ENCODE assay signal across 1 cellular context in genomic region chr22:39174498-39175120, GRCh38.
TF ChIP-seq lines count a peak whose summit lies in the region.

No MANE protein-coding gene starts in this region.

TF ChIP-seq in HepG2, 621 proteins besides CTCF, POLR2A, EP300 and RAD21 (continued from another document and continues in another):
- TF ChIP-seq, protein P1, sequence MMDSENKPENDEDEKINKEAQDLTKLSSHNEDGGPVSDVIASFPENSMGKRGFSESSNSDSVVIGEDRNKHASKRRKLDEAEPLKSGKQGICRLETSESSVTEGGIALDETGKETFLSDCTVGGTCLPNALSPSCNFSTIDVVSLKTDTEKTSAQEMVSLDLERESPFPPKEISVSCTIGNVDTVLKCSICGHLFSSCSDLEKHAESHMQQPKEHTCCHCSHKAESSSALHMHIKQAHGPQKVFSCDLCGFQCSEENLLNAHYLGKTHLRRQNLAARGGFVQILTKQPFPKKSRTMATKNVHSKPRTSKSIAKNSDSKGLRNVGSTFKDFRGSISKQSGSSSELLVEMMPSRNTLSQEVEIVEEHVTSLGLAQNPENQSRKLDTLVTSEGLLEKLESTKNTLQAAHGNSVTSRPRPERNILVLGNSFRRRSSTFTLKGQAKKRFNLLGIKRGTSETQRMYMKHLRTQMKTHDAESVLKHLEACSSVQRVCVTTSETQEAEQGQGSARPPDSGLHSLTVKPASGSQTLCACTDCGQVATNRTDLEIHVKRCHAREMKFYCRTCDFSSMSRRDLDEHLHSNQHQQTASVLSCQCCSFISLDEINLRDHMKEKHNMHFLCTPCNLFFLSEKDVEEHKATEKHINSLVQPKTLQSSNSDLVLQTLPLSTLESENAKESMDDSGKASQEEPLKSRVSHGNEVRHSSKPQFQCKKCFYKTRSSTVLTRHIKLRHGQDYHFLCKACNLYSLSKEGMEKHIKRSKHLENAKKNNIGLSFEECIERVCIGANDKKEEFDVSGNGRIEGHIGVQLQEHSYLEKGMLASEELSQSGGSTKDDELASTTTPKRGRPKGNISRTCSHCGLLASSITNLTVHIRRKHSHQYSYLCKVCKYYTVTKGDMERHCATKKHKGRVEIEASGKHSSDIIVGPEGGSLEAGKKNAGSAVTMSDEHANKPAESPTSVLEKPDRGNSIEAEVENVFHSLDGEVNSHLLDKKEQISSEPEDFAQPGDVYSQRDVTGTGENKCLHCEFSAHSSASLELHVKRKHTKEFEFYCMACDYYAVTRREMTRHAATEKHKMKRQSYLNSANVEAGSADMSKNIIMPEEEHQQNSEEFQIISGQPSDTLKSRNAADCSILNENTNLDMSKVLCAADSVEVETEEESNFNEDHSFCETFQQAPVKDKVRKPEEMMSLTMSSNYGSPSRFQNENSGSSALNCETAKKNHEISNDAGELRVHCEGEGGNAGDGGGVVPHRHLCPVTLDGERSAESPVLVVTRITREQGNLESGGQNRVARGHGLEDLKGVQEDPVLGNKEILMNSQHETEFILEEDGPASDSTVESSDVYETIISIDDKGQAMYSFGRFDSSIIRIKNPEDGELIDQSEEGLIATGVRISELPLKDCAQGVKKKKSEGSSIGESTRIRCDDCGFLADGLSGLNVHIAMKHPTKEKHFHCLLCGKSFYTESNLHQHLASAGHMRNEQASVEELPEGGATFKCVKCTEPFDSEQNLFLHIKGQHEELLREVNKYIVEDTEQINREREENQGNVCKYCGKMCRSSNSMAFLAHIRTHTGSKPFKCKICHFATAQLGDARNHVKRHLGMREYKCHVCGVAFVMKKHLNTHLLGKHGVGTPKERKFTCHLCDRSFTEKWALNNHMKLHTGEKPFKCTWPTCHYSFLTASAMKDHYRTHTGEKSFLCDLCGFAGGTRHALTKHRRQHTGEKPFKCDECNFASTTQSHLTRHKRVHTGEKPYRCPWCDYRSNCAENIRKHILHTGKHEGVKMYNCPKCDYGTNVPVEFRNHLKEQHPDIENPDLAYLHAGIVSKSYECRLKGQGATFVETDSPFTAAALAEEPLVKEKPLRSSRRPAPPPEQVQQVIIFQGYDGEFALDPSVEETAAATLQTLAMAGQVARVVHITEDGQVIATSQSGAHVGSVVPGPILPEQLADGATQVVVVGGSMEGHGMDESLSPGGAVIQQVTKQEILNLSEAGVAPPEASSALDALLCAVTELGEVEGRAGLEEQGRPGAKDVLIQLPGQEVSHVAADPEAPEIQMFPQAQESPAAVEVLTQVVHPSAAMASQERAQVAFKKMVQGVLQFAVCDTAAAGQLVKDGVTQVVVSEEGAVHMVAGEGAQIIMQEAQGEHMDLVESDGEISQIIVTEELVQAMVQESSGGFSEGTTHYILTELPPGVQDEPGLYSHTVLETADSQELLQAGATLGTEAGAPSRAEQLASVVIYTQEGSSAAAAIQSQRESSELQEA (CRISPR knock-in tag; IDR thresholded peaks at IDR 0.05; ENCODE audit: not compliant biosample characterization): no peak
- TF ChIP-seq RXRB (CRISPR knock-in tag; IDR thresholded peaks at IDR 0.05; ENCODE audit: borderline replicate concordance): peak; percentile 95
- TF ChIP-seq PHF5A (CRISPR knock-in tag; IDR thresholded peaks at IDR 0.05; ENCODE audit: low read depth, unreplicated experiment): peak; percentile 71
- TF ChIP-seq, protein P2, sequence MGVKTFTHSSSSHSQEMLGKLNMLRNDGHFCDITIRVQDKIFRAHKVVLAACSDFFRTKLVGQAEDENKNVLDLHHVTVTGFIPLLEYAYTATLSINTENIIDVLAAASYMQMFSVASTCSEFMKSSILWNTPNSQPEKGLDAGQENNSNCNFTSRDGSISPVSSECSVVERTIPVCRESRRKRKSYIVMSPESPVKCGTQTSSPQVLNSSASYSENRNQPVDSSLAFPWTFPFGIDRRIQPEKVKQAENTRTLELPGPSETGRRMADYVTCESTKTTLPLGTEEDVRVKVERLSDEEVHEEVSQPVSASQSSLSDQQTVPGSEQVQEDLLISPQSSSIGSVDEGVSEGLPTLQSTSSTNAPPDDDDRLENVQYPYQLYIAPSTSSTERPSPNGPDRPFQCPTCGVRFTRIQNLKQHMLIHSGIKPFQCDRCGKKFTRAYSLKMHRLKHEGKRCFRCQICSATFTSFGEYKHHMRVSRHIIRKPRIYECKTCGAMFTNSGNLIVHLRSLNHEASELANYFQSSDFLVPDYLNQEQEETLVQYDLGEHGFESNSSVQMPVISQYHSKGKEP (CRISPR knock-in tag; IDR thresholded peaks at IDR 0.05): no peak
- TF ChIP-seq, protein P3, sequence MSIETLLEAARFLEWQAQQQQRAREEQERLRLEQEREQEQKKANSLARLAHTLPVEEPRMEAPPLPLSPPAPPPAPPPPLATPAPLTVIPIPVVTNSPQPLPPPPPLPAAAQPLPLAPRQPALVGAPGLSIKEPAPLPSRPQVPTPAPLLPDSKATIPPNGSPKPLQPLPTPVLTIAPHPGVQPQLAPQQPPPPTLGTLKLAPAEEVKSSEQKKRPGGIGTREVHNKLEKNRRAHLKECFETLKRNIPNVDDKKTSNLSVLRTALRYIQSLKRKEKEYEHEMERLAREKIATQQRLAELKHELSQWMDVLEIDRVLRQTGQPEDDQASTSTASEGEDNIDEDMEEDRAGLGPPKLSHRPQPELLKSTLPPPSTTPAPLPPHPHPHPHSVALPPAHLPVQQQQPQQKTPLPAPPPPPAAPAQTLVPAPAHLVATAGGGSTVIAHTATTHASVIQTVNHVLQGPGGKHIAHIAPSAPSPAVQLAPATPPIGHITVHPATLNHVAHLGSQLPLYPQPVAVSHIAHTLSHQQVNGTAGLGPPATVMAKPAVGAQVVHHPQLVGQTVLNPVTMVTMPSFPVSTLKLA (IDR thresholded peaks at IDR 0.05): peak; percentile 22; the same call in 1 of the 2 replicates
- TF ChIP-seq RFX1 (IDR thresholded peaks at IDR 0.05): peak; percentile 90
- TF ChIP-seq, protein P4, sequence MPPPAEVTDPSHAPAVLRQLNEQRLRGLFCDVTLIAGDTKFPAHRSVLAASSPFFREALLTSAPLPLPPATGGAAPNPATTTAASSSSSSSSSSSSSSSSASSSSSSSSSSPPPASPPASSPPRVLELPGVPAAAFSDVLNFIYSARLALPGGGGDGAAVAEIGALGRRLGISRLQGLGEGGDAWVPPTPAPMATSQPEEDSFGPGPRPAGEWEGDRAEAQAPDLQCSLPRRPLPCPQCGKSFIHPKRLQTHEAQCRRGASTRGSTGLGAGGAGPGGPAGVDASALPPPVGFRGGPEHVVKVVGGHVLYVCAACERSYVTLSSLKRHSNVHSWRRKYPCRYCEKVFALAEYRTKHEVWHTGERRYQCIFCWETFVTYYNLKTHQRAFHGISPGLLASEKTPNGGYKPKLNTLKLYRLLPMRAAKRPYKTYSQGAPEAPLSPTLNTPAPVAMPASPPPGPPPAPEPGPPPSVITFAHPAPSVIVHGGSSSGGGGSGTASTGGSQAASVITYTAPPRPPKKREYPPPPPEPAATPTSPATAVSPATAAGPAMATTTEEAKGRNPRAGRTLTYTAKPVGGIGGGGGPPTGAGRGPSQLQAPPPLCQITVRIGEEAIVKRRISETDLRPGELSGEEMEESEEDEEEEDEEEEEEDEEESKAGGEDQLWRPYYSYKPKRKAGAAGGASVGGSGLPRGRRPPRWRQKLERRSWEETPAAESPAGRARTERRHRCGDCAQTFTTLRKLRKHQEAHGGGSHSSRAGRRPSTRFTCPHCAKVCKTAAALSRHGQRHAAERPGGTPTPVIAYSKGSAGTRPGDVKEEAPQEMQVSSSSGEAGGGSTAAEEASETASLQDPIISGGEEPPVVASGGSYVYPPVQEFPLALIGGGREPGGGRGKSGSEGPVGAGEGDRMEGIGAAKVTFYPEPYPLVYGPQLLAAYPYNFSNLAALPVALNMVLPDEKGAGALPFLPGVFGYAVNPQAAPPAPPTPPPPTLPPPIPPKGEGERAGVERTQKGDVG (CRISPR knock-in tag; IDR thresholded peaks at IDR 0.05; ENCODE audit: borderline replicate concordance): no peak
- TF ChIP-seq TAF1 (CRISPR knock-in tag; IDR thresholded peaks at IDR 0.05): no peak
- no peak for TF ChIP-seq SMAD1 (CRISPR knock-in tag; IDR thresholded peaks at IDR 0.05; ENCODE audit: borderline replicate concordance, low read depth)
- TF ChIP-seq, protein P5, sequence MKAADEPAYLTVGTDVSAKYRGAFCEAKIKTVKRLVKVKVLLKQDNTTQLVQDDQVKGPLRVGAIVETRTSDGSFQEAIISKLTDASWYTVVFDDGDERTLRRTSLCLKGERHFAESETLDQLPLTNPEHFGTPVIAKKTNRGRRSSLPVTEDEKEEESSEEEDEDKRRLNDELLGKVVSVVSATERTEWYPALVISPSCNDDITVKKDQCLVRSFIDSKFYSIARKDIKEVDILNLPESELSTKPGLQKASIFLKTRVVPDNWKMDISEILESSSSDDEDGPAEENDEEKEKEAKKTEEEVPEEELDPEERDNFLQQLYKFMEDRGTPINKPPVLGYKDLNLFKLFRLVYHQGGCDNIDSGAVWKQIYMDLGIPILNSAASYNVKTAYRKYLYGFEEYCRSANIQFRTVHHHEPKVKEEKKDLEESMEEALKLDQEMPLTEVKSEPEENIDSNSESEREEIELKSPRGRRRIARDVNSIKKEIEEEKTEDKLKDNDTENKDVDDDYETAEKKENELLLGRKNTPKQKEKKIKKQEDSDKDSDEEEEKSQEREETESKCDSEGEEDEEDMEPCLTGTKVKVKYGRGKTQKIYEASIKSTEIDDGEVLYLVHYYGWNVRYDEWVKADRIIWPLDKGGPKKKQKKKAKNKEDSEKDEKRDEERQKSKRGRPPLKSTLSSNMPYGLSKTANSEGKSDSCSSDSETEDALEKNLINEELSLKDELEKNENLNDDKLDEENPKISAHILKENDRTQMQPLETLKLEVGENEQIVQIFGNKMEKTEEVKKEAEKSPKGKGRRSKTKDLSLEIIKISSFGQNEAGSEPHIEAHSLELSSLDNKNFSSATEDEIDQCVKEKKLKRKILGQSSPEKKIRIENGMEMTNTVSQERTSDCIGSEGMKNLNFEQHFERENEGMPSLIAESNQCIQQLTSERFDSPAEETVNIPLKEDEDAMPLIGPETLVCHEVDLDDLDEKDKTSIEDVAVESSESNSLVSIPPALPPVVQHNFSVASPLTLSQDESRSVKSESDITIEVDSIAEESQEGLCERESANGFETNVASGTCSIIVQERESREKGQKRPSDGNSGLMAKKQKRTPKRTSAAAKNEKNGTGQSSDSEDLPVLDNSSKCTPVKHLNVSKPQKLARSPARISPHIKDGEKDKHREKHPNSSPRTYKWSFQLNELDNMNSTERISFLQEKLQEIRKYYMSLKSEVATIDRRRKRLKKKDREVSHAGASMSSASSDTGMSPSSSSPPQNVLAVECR (CRISPR knock-in tag; IDR thresholded peaks at IDR 0.05; ENCODE audit: borderline replicate concordance): peak; percentile 83
- TF ChIP-seq MTA3 (CRISPR knock-in tag; IDR thresholded peaks at IDR 0.05): no peak
- TF ChIP-seq, protein P6, sequence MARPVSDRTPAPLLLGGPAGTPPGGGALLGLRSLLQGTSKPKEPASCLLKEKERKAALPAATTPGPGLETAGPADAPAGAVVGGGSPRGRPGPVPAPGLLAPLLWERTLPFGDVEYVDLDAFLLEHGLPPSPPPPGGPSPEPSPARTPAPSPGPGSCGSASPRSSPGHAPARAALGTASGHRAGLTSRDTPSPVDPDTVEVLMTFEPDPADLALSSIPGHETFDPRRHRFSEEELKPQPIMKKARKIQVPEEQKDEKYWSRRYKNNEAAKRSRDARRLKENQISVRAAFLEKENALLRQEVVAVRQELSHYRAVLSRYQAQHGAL (CRISPR knock-in tag; IDR thresholded peaks at IDR 0.05; ENCODE audit: not compliant biosample characterization): no peak
- TF ChIP-seq, protein P7, sequence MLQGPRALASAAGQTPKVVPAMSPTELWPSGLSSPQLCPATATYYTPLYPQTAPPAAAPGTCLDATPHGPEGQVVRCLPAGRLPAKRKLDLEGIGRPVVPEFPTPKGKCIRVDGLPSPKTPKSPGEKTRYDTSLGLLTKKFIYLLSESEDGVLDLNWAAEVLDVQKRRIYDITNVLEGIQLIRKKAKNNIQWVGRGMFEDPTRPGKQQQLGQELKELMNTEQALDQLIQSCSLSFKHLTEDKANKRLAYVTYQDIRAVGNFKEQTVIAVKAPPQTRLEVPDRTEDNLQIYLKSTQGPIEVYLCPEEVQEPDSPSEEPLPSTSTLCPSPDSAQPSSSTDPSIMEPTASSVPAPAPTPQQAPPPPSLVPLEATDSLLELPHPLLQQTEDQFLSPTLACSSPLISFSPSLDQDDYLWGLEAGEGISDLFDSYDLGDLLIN (CRISPR knock-in tag; IDR thresholded peaks at IDR 0.05; ENCODE audit: borderline replicate concordance): no peak
- no peak for TF ChIP-seq STAG1 (CRISPR knock-in tag; IDR thresholded peaks at IDR 0.05)
- TF ChIP-seq HCFC1 (IDR thresholded peaks at IDR 0.05; ENCODE audit: low read depth, low read length): peak; percentile 24; the same call in 1 of the 2 replicates
- TF ChIP-seq TBX2 (CRISPR knock-in tag; IDR thresholded peaks at IDR 0.05; ENCODE audit: borderline replicate concordance): peak; percentile 51; the same call in 1 of the 2 replicates
- TF ChIP-seq ZNF354B (CRISPR knock-in tag; IDR thresholded peaks at IDR 0.05): no peak
- no peak for TF ChIP-seq DMTF1 (CRISPR knock-in tag; IDR thresholded peaks at IDR 0.05)
- peak; percentile 40; the same call in 1 of the 2 replicates for TF ChIP-seq YEATS4 (CRISPR knock-in tag; IDR thresholded peaks at IDR 0.05; ENCODE audit: borderline replicate concordance)
- no peak for TF ChIP-seq RARG (CRISPR knock-in tag; IDR thresholded peaks at IDR 0.05; ENCODE audit: low read depth)
- TF ChIP-seq ZNF891 (CRISPR knock-in tag; IDR thresholded peaks at IDR 0.05): no peak
- TF ChIP-seq, protein P8, sequence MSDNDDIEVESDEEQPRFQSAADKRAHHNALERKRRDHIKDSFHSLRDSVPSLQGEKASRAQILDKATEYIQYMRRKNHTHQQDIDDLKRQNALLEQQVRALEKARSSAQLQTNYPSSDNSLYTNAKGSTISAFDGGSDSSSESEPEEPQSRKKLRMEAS (IDR thresholded peaks at IDR 0.05): peak; percentile 39; the same call in 1 of the 2 replicates
- no peak for TF ChIP-seq U2AF1 (optimal IDR thresholded peaks at IDR 0.05; ENCODE audit: low read depth, low read length)
- TF ChIP-seq GATAD2A (CRISPR knock-in tag; IDR thresholded peaks at IDR 0.05): peak; percentile 90
- TF ChIP-seq, protein P9, sequence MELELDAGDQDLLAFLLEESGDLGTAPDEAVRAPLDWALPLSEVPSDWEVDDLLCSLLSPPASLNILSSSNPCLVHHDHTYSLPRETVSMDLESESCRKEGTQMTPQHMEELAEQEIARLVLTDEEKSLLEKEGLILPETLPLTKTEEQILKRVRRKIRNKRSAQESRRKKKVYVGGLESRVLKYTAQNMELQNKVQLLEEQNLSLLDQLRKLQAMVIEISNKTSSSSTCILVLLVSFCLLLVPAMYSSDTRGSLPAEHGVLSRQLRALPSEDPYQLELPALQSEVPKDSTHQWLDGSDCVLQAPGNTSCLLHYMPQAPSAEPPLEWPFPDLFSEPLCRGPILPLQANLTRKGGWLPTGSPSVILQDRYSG (CRISPR knock-in tag; IDR thresholded peaks at IDR 0.05): no peak
- no peak for TF ChIP-seq NR3C1 (CRISPR knock-in tag; IDR thresholded peaks at IDR 0.05)
- peak; percentile 54; the same call in 1 of the 2 replicates for TF ChIP-seq ZNF124 (CRISPR knock-in tag; IDR thresholded peaks at IDR 0.05)
- peak; percentile 47 for TF ChIP-seq ZEB1 (IDR thresholded peaks at IDR 0.05; ENCODE audit: insufficient replicate concordance, low read depth)
